In genomic region chr10:792792-793100, GRCh38 we compare ENCODE assay signal across 25 cellular contexts.
DNase-seq lines count a peak whose midpoint lies in the region; TF ChIP-seq lines count a peak whose summit lies in the region.
"Had no signal": no experiment of that assay in that cellular context is flagged by ENCODE, and none has a peak within 500 bp of the region (broad histone marks: within the 10 kb centered on the region; RNA-seq: fewer than 3 reads in every experiment).

No MANE protein-coding gene starts in this region.

- H3K36me3 ChIP-seq in osteoblast (ENCODE audit: insufficient read depth, low read length), result no peaks in the 10 kb centered on the region
- H3K36me3 ChIP-seq: heart right ventricle, transverse colon had no signal

- in situ Hi-C loops in astrocyte of the cerebellum (cut with HindIII; ENCODE audit: low sequenced_read_pairs), result no loop called here

- DNase-seq in astrocyte of the cerebellum (ENCODE audit: low read depth) (peak; percentile 55), fibroblast of mammary gland (ENCODE audit: low read depth) (peak; percentile 52), osteoblast (ENCODE audit: insufficient read length, low spot score, missing footprints) (peak; percentile 66), hippocampal formation (lab: John Stamatoyannopoulos, UW) (no peak), OCI-M2 (lab: John Stamatoyannopoulos, UW; ENCODE audit: unreplicated experiment) (no peak), SKM-1 treated with dmso at 0.1 percent for 144 hours (lab: John Stamatoyannopoulos, UW; ENCODE audit: unreplicated experiment) (no peak)
- DNase-seq in activated CD4-positive, CD25-positive, alpha-beta regulatory T cell treated with anti-CD3 and anti-CD28 coated beads, Interleukin-2, amount 50 U/mL, for 72 hours, result no peak
- DNase-seq: activated CD4-positive, alpha-beta T cell treated with anti-CD3 and anti-CD28 coated beads for 48 hours; activated naive CD4-positive, alpha-beta T cell; activated T-cell treated with anti-CD3 and anti-CD28 coated beads, Interleukin-2, amount 50 U/mL, for 48 hours; amniotic stem cell; C1 segment of cervical spinal cord; DND-41; dorsolateral prefrontal cortex; foreskin melanocyte; heart right ventricle; left cardiac atrium; NCI-H1436; NCI-H2107; stimulated activated CD4-positive, alpha-beta T cell treated with anti-CD3 and anti-CD28 coated beads, Interleukin-12 subunit alpha, Interleukin-12 subunit beta, amount 100 ng/mL, for 4 hours; stimulated activated CD4-positive, alpha-beta T cell treated with anti-CD3 and anti-CD28 coated beads, Interleukin-4, amount 100 ng/mL, for 1 hour; transverse colon had no signal

- TF ChIP-seq CTCF in C4-2B (conservative IDR thresholded peaks at IDR 0.05) (no peak), astrocyte of the cerebellum (IDR thresholded peaks at IDR 0.05; ENCODE audit: low read depth, low read length, missing control alignments) (no peak), fibroblast of mammary gland (conservative IDR thresholded peaks at IDR 0.05; ENCODE audit: control insufficient read depth, insufficient read depth, low read depth, low read length) (no peak), osteoblast (IDR thresholded peaks at IDR 0.05; ENCODE audit: extremely low read depth, low read depth, low read length) (no peak)

- H3K27me3 ChIP-seq in osteoblast (ENCODE audit: insufficient read depth, low read length), result no peaks in the 10 kb centered on the region
- H3K27me3 ChIP-seq: dorsolateral prefrontal cortex, heart right ventricle, transverse colon had no signal

- H3K79me2 ChIP-seq in osteoblast (ENCODE audit: insufficient read depth, low read length), result no peaks in the 10 kb centered on the region

- H3K4me3 ChIP-seq in astrocyte of the cerebellum (ENCODE audit: low read depth, low read length) (no peak overlapping the region), fibroblast of mammary gland (ENCODE audit: control insufficient read depth, low read depth, low read length) (no peak overlapping the region), osteoblast (ENCODE audit: insufficient read depth, low read length) (no peak overlapping the region)
- H3K4me3 ChIP-seq: dorsolateral prefrontal cortex, heart right ventricle, transverse colon had no signal

- peaks cover 12% of the 10 kb centered on the region for H3K4me1 ChIP-seq in osteoblast (ENCODE audit: insufficient read depth, low read length)

- no peaks in the 10 kb centered on the region for H3K9me3 ChIP-seq in osteoblast (ENCODE audit: low read depth, low read length)
- H3K9me3 ChIP-seq: transverse colon had no signal

- no peak overlapping the region for H2AFZ ChIP-seq in osteoblast (ENCODE audit: low read length)

- H4K20me1 ChIP-seq in osteoblast (ENCODE audit: insufficient read depth, low read length), result no peaks in the 10 kb centered on the region

- H3K27ac ChIP-seq in C4-2B, result peak overlapping the region; percentile 1
- H3K27ac ChIP-seq in osteoblast (ENCODE audit: low read depth, low read length), result no peak overlapping the region
- H3K27ac ChIP-seq: dorsolateral prefrontal cortex, heart right ventricle, KMS-11, transverse colon, VCaP had no signal

- no peak overlapping the region for H3K4me2 ChIP-seq in osteoblast (ENCODE audit: insufficient read depth, low read length)
- H3K4me2 ChIP-seq: KMS-11 had no signal

Comparison
In these comparisons a context has a peak if more than half of its experiments do, and no peak if none do; other contexts are left out.
1. DNase-seq: peak in astrocyte of the cerebellum (single experiment), fibroblast of mammary gland (single experiment) and osteoblast (single experiment); none in hippocampal formation (0 of 2), OCI-M2 (single experiment), SKM-1 treated with dmso at 0.1 percent for 144 hours (single experiment) and activated CD4-positive, CD25-positive, alpha-beta regulatory T cell treated with anti-CD3 and anti-CD28 coated beads, Interleukin-2, amount 50 U/mL, for 72 hours (single experiment).